Comparison of ENCODE assay signal across 23 cellular contexts in genomic region chr20:47481330-47482216, GRCh38. TPM values are rescaled to one million over a fixed set of nuclear protein-coding genes. Genes with fewer than 3 reads are reported as not detected.
DNase-seq lines count a peak whose midpoint lies in the region; TF ChIP-seq lines count a peak whose summit lies in the region.
"Had no signal": no experiment of that assay in that cellular context is flagged by ENCODE, and none has a peak within 500 bp of the region (broad histone marks: within the 10 kb centered on the region; RNA-seq: fewer than 3 reads in every experiment).

No MANE protein-coding gene starts in this region.

- no peaks in the 10 kb centered on the region for H3K79me2 ChIP-seq in trophoblast cell (ENCODE audit: control insufficient read depth, insufficient read depth, low read length, poor library complexity)

- H3K9ac ChIP-seq in trophoblast cell (ENCODE audit: low read length) = no peak overlapping the region
- H3K9ac ChIP-seq: KMS-11, neural progenitor cell had no signal

- peak overlapping the region; percentile 50 for H4K91ac ChIP-seq in trophoblast cell (ENCODE audit: low read depth, low read length)

- H3K36me3 Mint-ChIP-seq in activated T-cell treated with anti-CD3 and anti-CD28 coated beads, Interleukin-2, amount 50 U/mL, for 24 hours (ENCODE audit: low read depth) = no peaks in the 10 kb centered on the region
- H3K36me3 Mint-ChIP-seq in activated T-helper 2 cell treated with anti-CD3 and anti-CD28 coated beads, Interferon-gamma antibody, Interleukin-2, Interleukin-4, amounts not matched to agents 10 μg/mL and 5 μg/mL and 100 μg/mL, durations not matched to agents 14 hours and 24 hours and 36 hours (ENCODE audit: low read depth) = no peaks in the 10 kb centered on the region
- H3K36me3 Mint-ChIP-seq: activated naive CD4-positive, alpha-beta T cell treated with anti-CD3 and anti-CD28 coated beads, Interleukin-2, amount 50 U/mL, for 72 hours; CD4-positive, CD25-positive, alpha-beta regulatory T cell; neural progenitor cell had no signal

- no peak overlapping the region for H3K23ac ChIP-seq in trophoblast cell (ENCODE audit: low read length)

- H3K36me3 ChIP-seq in trophoblast cell (ENCODE audit: control insufficient read depth in 1 of 2, insufficient read depth in 2 of 2, low read length in 2 of 2) = no peaks in the 10 kb centered on the region
- H3K36me3 ChIP-seq: left lung, neural progenitor cell had no signal

- peak overlapping the region; percentile 45 for H2BK5ac ChIP-seq in trophoblast cell (ENCODE audit: low read depth, low read length, poor library complexity)

- intact Hi-C loops in activated T-helper 2 cell treated with anti-CD3 and anti-CD28 coated beads, Interferon-gamma antibody, Interleukin-2, Interleukin-4, amounts not matched to agents 10 μg/mL and 5 μg/mL and 100 μg/mL, durations not matched to agents 14 hours and 24 hours and 36 hours (cut with micrococcal nuclease) = no loop called here

- peak overlapping the region; percentile 33 for H3K27ac Mint-ChIP-seq in activated T-cell treated with anti-CD3 and anti-CD28 coated beads, Interleukin-2, amount 50 U/mL, for 24 hours
- peak overlapping the region; percentile 31 for H3K27ac Mint-ChIP-seq in activated T-helper 2 cell treated with anti-CD3 and anti-CD28 coated beads, Interferon-gamma antibody, Interleukin-2, Interleukin-4, amounts not matched to agents 10 μg/mL and 5 μg/mL and 100 μg/mL, durations not matched to agents 14 hours and 24 hours and 36 hours
- H3K27ac Mint-ChIP-seq: activated CD8-positive, alpha-beta T cell treated with anti-CD3 and anti-CD28 coated beads for 36 hours; activated naive CD4-positive, alpha-beta T cell treated with anti-CD3 and anti-CD28 coated beads, Interleukin-2, amount 50 U/mL, for 72 hours; neural progenitor cell; progenitor cell of endocrine pancreas had no signal

- peaks cover 13% of the 10 kb centered on the region for H3K79me1 ChIP-seq in trophoblast cell (ENCODE audit: low read length)

- no peak overlapping the region for H3K4me3 ChIP-seq in trophoblast cell (ENCODE audit: low read depth, low read length)
- H3K4me3 ChIP-seq: left lung, neural progenitor cell had no signal

- no peak overlapping the region for H3K4ac ChIP-seq in trophoblast cell (ENCODE audit: low read depth, low read length)

- no peak overlapping the region for H3K4me3 Mint-ChIP-seq in activated T-cell treated with anti-CD3 and anti-CD28 coated beads, Interleukin-2, amount 50 U/mL, for 24 hours
- H3K4me3 Mint-ChIP-seq in activated T-helper 2 cell treated with anti-CD3 and anti-CD28 coated beads, Interferon-gamma antibody, Interleukin-2, Interleukin-4, amounts not matched to agents 10 μg/mL and 5 μg/mL and 100 μg/mL, durations not matched to agents 14 hours and 24 hours and 36 hours (ENCODE audit: low read depth) = no peak overlapping the region
- H3K4me3 Mint-ChIP-seq: activated CD8-positive, alpha-beta T cell treated with anti-CD3 and anti-CD28 coated beads for 36 hours; CD4-positive, CD25-positive, alpha-beta regulatory T cell; neural progenitor cell had no signal

- H3K4me1 ChIP-seq in trophoblast cell (ENCODE audit: control insufficient read depth in 1 of 2, insufficient read depth in 2 of 2, low read length in 2 of 2) = peaks cover 7 to 10% of the 10 kb centered on the region in 2 experiments
- H3K4me1 ChIP-seq: left lung had no signal

- H2AFZ ChIP-seq in trophoblast cell (ENCODE audit: insufficient read depth, low read length, poor library complexity) = no peak overlapping the region
- H2AFZ ChIP-seq: neural progenitor cell had no signal

- H2AK5ac ChIP-seq in trophoblast cell (ENCODE audit: low read length) = no peak overlapping the region

- no peak for TF ChIP-seq CTCF in GM10266 (IDR thresholded peaks at IDR 0.05; ENCODE audit: control insufficient read depth, insufficient read depth, low read depth, missing control alignments)

- peak overlapping the region; percentile 7 for H3K27ac ChIP-seq in trophoblast cell (ENCODE audit: low read depth, low read length)
- H3K27ac ChIP-seq: KMS-11, left lung, neural progenitor cell had no signal

- H4K8ac ChIP-seq in trophoblast cell (ENCODE audit: low read depth, low read length) = no peak overlapping the region

- H3K9me3 Mint-ChIP-seq in activated T-cell treated with anti-CD3 and anti-CD28 coated beads, Interleukin-2, amount 50 U/mL, for 24 hours = no peaks in the 10 kb centered on the region
- H3K9me3 Mint-ChIP-seq in activated T-helper 2 cell treated with anti-CD3 and anti-CD28 coated beads, Interferon-gamma antibody, Interleukin-2, Interleukin-4, amounts not matched to agents 10 μg/mL and 5 μg/mL and 100 μg/mL, durations not matched to agents 14 hours and 24 hours and 36 hours = no peaks in the 10 kb centered on the region
- H3K9me3 Mint-ChIP-seq: activated CD8-positive, alpha-beta T cell treated with anti-CD3 and anti-CD28 coated beads for 36 hours; CD4-positive, CD25-positive, alpha-beta regulatory T cell; neural progenitor cell had no signal

- H2BK120ac ChIP-seq in trophoblast cell (ENCODE audit: insufficient read depth, low read length, poor library complexity) = peak overlapping the region; percentile 84

- no peak for DNase-seq in activated T-cell treated with anti-CD3 and anti-CD28 coated beads, Interleukin-2, amount 50 U/mL, for 24 hours
- DNase-seq in activated T-cell treated with anti-CD3 and anti-CD28 coated beads for 4 hours (no peak), NOMO-1 treated with DMSO at 0.1 percent for 48 hours (lab: John Stamatoyannopoulos, UW; ENCODE audit: unreplicated experiment) (peak; percentile 69), trophoblast cell (peak in 1 of 2 donors; percentile 33), GM10266 (ENCODE audit: extremely low spot score) (no peak), CD1c-positive myeloid dendritic cell (ENCODE audit: extremely low spot score) (no peak), NK-92 (lab: John Stamatoyannopoulos, UW; ENCODE audit: unreplicated experiment) (no peak)
- DNase-seq in activated T-helper 2 cell treated with anti-CD3 and anti-CD28 coated beads, Interferon-gamma antibody, Interleukin-2, Interleukin-4, amounts not matched to agents 10 μg/mL and 5 μg/mL and 100 μg/mL, durations not matched to agents 14 hours and 24 hours and 36 hours (ENCODE audit: low spot score) = no peak
- DNase-seq: activated CD8-positive, alpha-beta T cell treated with anti-CD3 and anti-CD28 coated beads for 36 hours; activated T-cell treated with anti-CD3 and anti-CD28 coated beads, Interleukin-2, amount 50 U/mL, for 48 hours; CD4-positive, CD25-positive, alpha-beta regulatory T cell; DMS53; head of caudate nucleus; left lung; NCI-H2029; NCI-H446 treated with DMSO at 0.1 percent for 48 hours; Right ventricle myocardium superior; stimulated activated CD4-positive, alpha-beta T cell treated with anti-CD3 and anti-CD28 coated beads, Interleukin-1b, Interleukin-23, amount 100 ng/mL, for 48 hours; stimulated activated naive CD4-positive, alpha-beta T cell had no signal

- no peaks in the 10 kb centered on the region for H3K27me3 ChIP-seq in trophoblast cell (ENCODE audit: insufficient read depth, low read length)
- H3K27me3 ChIP-seq: left lung, neural progenitor cell had no signal

- H3K27me3 Mint-ChIP-seq in activated T-cell treated with anti-CD3 and anti-CD28 coated beads, Interleukin-2, amount 50 U/mL, for 24 hours = no peaks in the 10 kb centered on the region
- no peaks in the 10 kb centered on the region for H3K27me3 Mint-ChIP-seq in activated T-helper 2 cell treated with anti-CD3 and anti-CD28 coated beads, Interferon-gamma antibody, Interleukin-2, Interleukin-4, amounts not matched to agents 10 μg/mL and 5 μg/mL and 100 μg/mL, durations not matched to agents 14 hours and 24 hours and 36 hours (ENCODE audit: low read depth)
- H3K27me3 Mint-ChIP-seq: activated CD8-positive, alpha-beta T cell treated with anti-CD3 and anti-CD28 coated beads for 36 hours; CD4-positive, CD25-positive, alpha-beta regulatory T cell had no signal

- WGBS in trophoblast cell (ENCODE audit: extremely low coverage, insufficient coverage, insufficient read length) = no CpG with 5 or more reads among the region's 15 CpGs

- H4K12ac ChIP-seq in trophoblast cell (ENCODE audit: low read depth, low read length) = no peak overlapping the region

- no peak overlapping the region for H3K18ac ChIP-seq in trophoblast cell (ENCODE audit: low read length)

- peak overlapping the region; percentile 24 for H3K14ac ChIP-seq in trophoblast cell (ENCODE audit: low read length)

- H3K9me3 ChIP-seq in trophoblast cell (ENCODE audit: insufficient read depth, low read depth, low read length) = no peaks in the 10 kb centered on the region
- H3K9me3 ChIP-seq: left lung had no signal

- H2BK12ac ChIP-seq in trophoblast cell (ENCODE audit: low read length) = peak overlapping the region; percentile 10

- H3K4me1 Mint-ChIP-seq in activated T-cell treated with anti-CD3 and anti-CD28 coated beads, Interleukin-2, amount 50 U/mL, for 24 hours (ENCODE audit: low read depth) = peaks cover 49% of the 10 kb centered on the region
- H3K4me1 Mint-ChIP-seq in activated T-helper 2 cell treated with anti-CD3 and anti-CD28 coated beads, Interferon-gamma antibody, Interleukin-2, Interleukin-4, amounts not matched to agents 10 μg/mL and 5 μg/mL and 100 μg/mL, durations not matched to agents 14 hours and 24 hours and 36 hours (ENCODE audit: low read depth) = peaks cover 52% of the 10 kb centered on the region
- H3K4me1 Mint-ChIP-seq: neural progenitor cell had no signal

- no peak overlapping the region for H3K4me2 ChIP-seq in trophoblast cell (ENCODE audit: low read length)
- H3K4me2 ChIP-seq: KMS-11, neural progenitor cell had no signal

RNA-seq across cellular contexts. Expression of gene NCOA3, which starts 20.1 kb away (rescaled TPM):
- total RNA-seq in activated T-helper 2 cell treated with anti-CD3 and anti-CD28 coated beads, Interferon-gamma antibody, Interleukin-2, Interleukin-4, amounts not matched to agents 10 μg/mL and 5 μg/mL and 100 μg/mL, durations not matched to agents 14 hours and 24 hours and 36 hours = 119 and 126 TPM in 2 replicates
- polyA plus RNA-seq in trophoblast cell (2013) = 189 and 191 TPM in 2 replicates
